Comparison of ENCODE assay signal across 1 cellular context in genomic region chr1:3803905-3804626, GRCh38.
TF ChIP-seq lines count a peak whose summit lies in the region.

No MANE protein-coding gene starts in this region.

TF ChIP-seq in HepG2, 621 proteins besides CTCF, POLR2A, EP300 and RAD21:
- no peak for TF ChIP-seq MYPOP (CRISPR knock-in tag; IDR thresholded peaks at IDR 0.05)
- TF ChIP-seq ZNF382 (CRISPR knock-in tag; IDR thresholded peaks at IDR 0.05; ENCODE audit: borderline replicate concordance): no peak
- TF ChIP-seq MZF1 (CRISPR knock-in tag; IDR thresholded peaks at IDR 0.05; ENCODE audit: borderline replicate concordance): no peak
- no peak for TF ChIP-seq ATF7-NPFF (CRISPR knock-in tag; IDR thresholded peaks at IDR 0.05; ENCODE audit: low read depth)
- no peak for TF ChIP-seq NR2C2 (CRISPR knock-in tag; IDR thresholded peaks at IDR 0.05; ENCODE audit: borderline replicate concordance)
- no peak for TF ChIP-seq PHF20 (CRISPR knock-in tag; IDR thresholded peaks at IDR 0.05)
